ENCODE assay signal across 17 cellular contexts in the genomic region with DNA sequence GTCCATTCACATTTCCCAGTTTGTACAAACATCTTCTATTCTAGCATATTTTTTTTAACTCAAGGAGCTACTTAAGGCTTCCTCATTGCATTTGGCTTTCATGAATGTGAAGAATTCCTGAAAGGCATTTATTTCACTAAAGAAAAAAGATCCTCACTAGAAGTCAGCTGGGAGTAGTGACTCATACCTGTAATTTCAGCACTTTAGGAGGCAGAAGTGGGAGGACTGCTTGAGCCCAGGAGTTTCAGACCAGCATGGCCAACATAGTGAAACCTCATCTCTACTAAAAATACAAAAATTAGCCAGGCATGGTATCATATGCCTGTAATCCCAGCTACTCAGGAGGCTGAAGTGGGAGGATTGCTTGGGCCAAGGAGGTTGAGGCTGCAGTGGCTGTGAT. TPM values are rescaled to one million over a fixed set of nuclear protein-coding genes. Genes with fewer than 3 reads are reported as not detected.
DNase-seq lines count a peak whose midpoint lies in the region; ATAC-seq and TF ChIP-seq lines count a peak whose summit lies in the region.
"Had no signal": no experiment of that assay in that cellular context is flagged by ENCODE, and none has a peak within 500 bp of the region (broad histone marks: within the 10 kb centered on the region; RNA-seq: fewer than 3 reads in every experiment).

No MANE protein-coding gene starts in this region.

- POLR2A ChIA-PET in AG04449 (lab: Yijun Ruan, JAX): no interaction called here

- peak; percentile 17 for DNase-seq in AG04449 (ENCODE audit: low read depth, low spot score)
- peak; percentile 20 for DNase-seq in amniotic epithelial cell (ENCODE audit: low read depth)
- no peak for DNase-seq in stimulated activated CD4-positive, alpha-beta T cell treated with anti-CD3 and anti-CD28 coated beads, Interleukin-4, amount 100 ng/mL, for 4 hours
- no peak for DNase-seq in AG08395 (ENCODE audit: low spot score)
- DNase-seq in NCI-H82 treated with DMSO at 0.1 percent for 48 hours (lab: John Stamatoyannopoulos, UW; ENCODE audit: unreplicated experiment): no peak
- DNase-seq in HT-29 (ENCODE audit: low spot score): no peak
- DNase-seq: activated CD4-positive, CD25-positive, alpha-beta regulatory T cell; DMS 273 treated with DMSO at 0.1 percent for 48 hours; immature natural killer cell; NCI-H748 treated with DMSO at 0.1 percent for 48 hours; right cardiac atrium had no signal

- CTCF ChIA-PET in AG04449 (lab: Yijun Ruan, JAX): no interaction called here

- no peak for TF ChIP-seq CTCF in AG04449 (IDR thresholded peaks at IDR 0.05; ENCODE audit: insufficient read depth, low read length, missing control alignments)

- ATAC-seq in GM19438 (IDR thresholded peaks at IDR 0.05; ENCODE audit: low read depth, unreplicated experiment) (peak; percentile 69), HG02852 (IDR thresholded peaks at IDR 0.05; ENCODE audit: unreplicated experiment) (peak; percentile 74)
- ATAC-seq: A549; activated T-helper 17 cell treated with anti-CD3 and anti-CD28 coated beads, Interleukin-2, amount 50 U/mL, for 72 hours; right cardiac atrium had no signal

- H3K4me3 ChIP-seq in AG04449 (ENCODE audit: low read depth, low read length): no peak overlapping the region
- H3K4me3 ChIP-seq: A549, SJSA1, thoracic aorta had no signal

RNA-seq across cellular contexts. Expression of gene XRN2, which starts 30.9 kb away (rescaled TPM):
- total RNA-seq in HT-29 (2014; rRNA removed; shearing (Covaris generic)): 42.3 and 44.0 TPM in 2 replicates

Comparison
In these comparisons a context has a peak if more than half of its experiments do, and no peak if none do; other contexts are left out.
1. DNase-seq: peak in AG04449 (single experiment) and amniotic epithelial cell (single experiment); none in stimulated activated CD4-positive, alpha-beta T cell treated with anti-CD3 and anti-CD28 coated beads, Interleukin-4, amount 100 ng/mL, for 4 hours (0 of 2), AG08395 (single experiment), NCI-H82 treated with DMSO at 0.1 percent for 48 hours (single experiment) and HT-29 (single experiment).